In genomic region chr1:41435570-41436178, GRCh38 we compare ENCODE assay signal across 1 cellular context.
TF ChIP-seq lines count a peak whose summit lies in the region.

No MANE protein-coding gene starts in this region.

TF ChIP-seq in H1, 55 proteins besides CTCF, POLR2A, EP300 and RAD21 (continued from another document):
- TF ChIP-seq CBX8 (IDR thresholded peaks at IDR 0.05; ENCODE audit: borderline replicate concordance, low read depth, low read length): no peak
- TF ChIP-seq JUND (IDR thresholded peaks at IDR 0.05; ENCODE audit: low read length): peak; percentile 94
